Comparison of ENCODE assay signal across 28 cellular contexts in the genomic region with DNA sequence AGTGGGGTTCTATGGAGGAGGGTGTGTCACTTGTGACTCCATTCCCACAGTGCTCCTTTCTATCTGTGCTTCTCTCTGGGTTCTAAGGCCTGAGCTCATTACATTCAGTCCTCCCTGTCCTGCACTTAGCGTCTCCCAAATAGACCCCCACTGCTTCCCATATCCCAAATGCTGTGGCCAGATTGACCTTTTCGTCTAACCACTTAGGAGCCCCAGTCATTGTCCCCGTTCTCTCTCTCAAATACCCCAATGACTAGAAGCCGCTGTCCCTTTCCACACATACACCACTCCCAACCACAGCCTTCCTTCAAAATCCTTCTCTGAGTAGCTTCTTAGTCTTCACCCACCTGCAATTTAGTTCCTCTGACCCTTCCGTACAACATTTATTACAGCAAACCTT.
"Had no signal": no experiment of that assay in that cellular context is flagged by ENCODE, and none has a peak within 500 bp of the region (broad histone marks: within the 10 kb centered on the region; RNA-seq: fewer than 3 reads in every experiment).

No MANE protein-coding gene starts in this region.

- H3K9me3 ChIP-seq: stomach, suprapubic skin, testis, thoracic aorta, thyroid gland, tibial artery, tibial nerve, transverse colon, upper lobe of left lung, upper lobe of right lung, uterus, vagina had no signal

- H3K27ac Mint-ChIP-seq: stimulated activated effector memory CD8-positive, alpha-beta T cell treated with anti-CD3 and anti-CD28 coated beads, Interleukin-12 subunit alpha, Interleukin-12 subunit beta, amount 100 ng/mL, for 72 hours; stimulated activated memory B cell treated with anti-CD40 and anti-IgM and Interleukin-4, amounts not matched to agents 10 μg/mL and 1 μg/mL and 100 μg/mL, for 72 hours; stimulated activated naive B cell treated with anti-CD40 and anti-IgM and Interleukin-4, amounts not matched to agents 10 μg/mL and 1 μg/mL and 100 μg/mL, for 72 hours; stimulated activated naive CD8-positive, alpha-beta T cell treated with anti-CD3 and anti-CD28 coated beads, Interleukin-15, amount 100 ng/mL, for 72 hours; stimulated activated naive CD8-positive, alpha-beta T cell treated with anti-CD3 and anti-CD28 coated beads, Interleukin-15, Interleukin-2, amounts not matched to agents 100 ng/mL and 50 ng/mL, for 24 hours; type B pancreatic cell had no signal

- H3K4me1 ChIP-seq: stomach, suprapubic skin, testis, thyroid gland, tibial artery, tibial nerve, transverse colon, upper lobe of left lung, upper lobe of right lung, uterus, vagina had no signal

- H3K9me3 Mint-ChIP-seq: stimulated activated effector memory CD8-positive, alpha-beta T cell treated with anti-CD3 and anti-CD28 coated beads, Interleukin-12 subunit alpha, Interleukin-12 subunit beta, amount 100 ng/mL, for 72 hours; stimulated activated memory B cell treated with anti-CD40 and anti-IgM and Interleukin-4, amounts not matched to agents 10 μg/mL and 1 μg/mL and 100 μg/mL, for 72 hours; stimulated activated naive B cell treated with anti-CD40 and anti-IgM and Interleukin-4, amounts not matched to agents 10 μg/mL and 1 μg/mL and 100 μg/mL, for 72 hours; stimulated activated naive CD8-positive, alpha-beta T cell treated with anti-CD3 and anti-CD28 coated beads, Interleukin-15, amount 100 ng/mL, for 72 hours; stimulated activated naive CD8-positive, alpha-beta T cell treated with anti-CD3 and anti-CD28 coated beads, Interleukin-15, Interleukin-2, amounts not matched to agents 100 ng/mL and 50 ng/mL, for 24 hours; type B pancreatic cell had no signal

- H3K27me3 ChIP-seq: testis, thyroid gland, tibial nerve, upper lobe of left lung, uterus, vagina had no signal

- H3K36me3 ChIP-seq: stomach, suprapubic skin, thoracic aorta, thyroid gland, tibial artery, tibial nerve, transverse colon, upper lobe of left lung, upper lobe of right lung, uterus, vagina had no signal

- H3K27ac ChIP-seq: stomach, suprapubic skin, testis, thoracic aorta, thyroid gland, tibial artery, tibial nerve, transverse colon, upper lobe of left lung, upper lobe of right lung, uterus, vagina had no signal

- H3K36me3 Mint-ChIP-seq: stimulated activated effector memory CD8-positive, alpha-beta T cell treated with anti-CD3 and anti-CD28 coated beads, Interleukin-12 subunit alpha, Interleukin-12 subunit beta, amount 100 ng/mL, for 72 hours; stimulated activated memory B cell treated with anti-CD40 and anti-IgM and Interleukin-4, amounts not matched to agents 10 μg/mL and 1 μg/mL and 100 μg/mL, for 72 hours; stimulated activated naive B cell treated with anti-CD40 and anti-IgM and Interleukin-4, amounts not matched to agents 10 μg/mL and 1 μg/mL and 100 μg/mL, for 72 hours; type B pancreatic cell had no signal

- H3K4me1 Mint-ChIP-seq: stimulated activated effector memory CD8-positive, alpha-beta T cell treated with anti-CD3 and anti-CD28 coated beads, Interleukin-12 subunit alpha, Interleukin-12 subunit beta, amount 100 ng/mL, for 72 hours; stimulated activated naive B cell treated with anti-CD40 and anti-IgM and Interleukin-4, amounts not matched to agents 10 μg/mL and 1 μg/mL and 100 μg/mL, for 72 hours; stimulated activated naive CD8-positive, alpha-beta T cell treated with anti-CD3 and anti-CD28 coated beads, Interleukin-15, amount 100 ng/mL, for 72 hours had no signal

- H3K4me3 Mint-ChIP-seq: stimulated activated effector memory CD8-positive, alpha-beta T cell treated with anti-CD3 and anti-CD28 coated beads, Interleukin-12 subunit alpha, Interleukin-12 subunit beta, amount 100 ng/mL, for 72 hours; stimulated activated memory B cell treated with anti-CD40 and anti-IgM and Interleukin-4, amounts not matched to agents 10 μg/mL and 1 μg/mL and 100 μg/mL, for 72 hours; stimulated activated naive B cell treated with anti-CD40 and anti-IgM and Interleukin-4, amounts not matched to agents 10 μg/mL and 1 μg/mL and 100 μg/mL, for 72 hours; stimulated activated naive CD8-positive, alpha-beta T cell treated with anti-CD3 and anti-CD28 coated beads, Interleukin-15, amount 100 ng/mL, for 72 hours; stimulated activated naive CD8-positive, alpha-beta T cell treated with anti-CD3 and anti-CD28 coated beads, Interleukin-15, Interleukin-2, amounts not matched to agents 100 ng/mL and 50 ng/mL, for 24 hours; type B pancreatic cell had no signal

- H3K4me3 ChIP-seq: stomach, suprapubic skin, testis, thoracic aorta, thyroid gland, tibial artery, tibial nerve, transverse colon, upper lobe of left lung, upper lobe of right lung, uterus, vagina had no signal

- DNase-seq: stimulated activated CD4-positive, alpha-beta T cell treated with anti-CD3 and anti-CD28 coated beads, Interleukin-2, amount 100 ng/mL, for 48 hours; stimulated activated CD4-positive, alpha-beta T cell treated with anti-CD3 and anti-CD28 coated beads, Interleukin-4, amount 100 ng/mL, for 1 hour; stimulated activated CD4-positive, alpha-beta T cell treated with anti-CD3 and anti-CD28 coated beads, Interleukin-4, amount 100 ng/mL, for 24 hours; stimulated activated CD4-positive, alpha-beta T cell treated with anti-CD3 and anti-CD28 coated beads, Interleukin-4, amount 100 ng/mL, for 4 hours; stimulated activated CD8-positive, alpha-beta memory T cell treated with anti-CD3 and anti-CD28 coated beads, Interleukin-4, amount 100 ng/mL, for 48 hours; stimulated activated naive B cell treated with anti-CD40 and anti-IgM and Interleukin-4, amounts not matched to agents 10 μg/mL and 1 μg/mL and 100 μg/mL, for 72 hours; stimulated activated naive CD4-positive, alpha-beta T cell; stimulated activated naive CD4-positive, alpha-beta T cell treated with Interleukin-2 at 50 U/mL for 16 hours; stimulated activated naive CD8-positive, alpha-beta T cell treated with anti-CD3 and anti-CD28 coated beads, Interleukin-15, amount 100 ng/mL, for 72 hours; stimulated activated naive CD8-positive, alpha-beta T cell treated with anti-CD3 and anti-CD28 coated beads, Interleukin-15, Interleukin-2, amounts not matched to agents 100 U/mL and 50 U/mL, for 24 hours; stomach; substantia nigra; testis; thyroid gland; tibial artery; transverse colon; trophoblast cell; upper lobe of left lung; upper lobe of right lung; uterus had no signal

- ATAC-seq: stimulated activated effector memory CD8-positive, alpha-beta T cell treated with anti-CD3 and anti-CD28 coated beads, Interleukin-12 subunit alpha, Interleukin-12 subunit beta, amount 100 ng/mL, for 72 hours; stimulated activated memory B cell treated with anti-CD40 and anti-IgM and Interleukin-4, amounts not matched to agents 10 μg/mL and 1 μg/mL and 100 μg/mL, for 72 hours; stimulated activated naive B cell treated with anti-CD40 and anti-IgM and Interleukin-4, amounts not matched to agents 10 μg/mL and 1 μg/mL and 100 μg/mL, for 72 hours; stimulated activated naive CD8-positive, alpha-beta T cell treated with anti-CD3 and anti-CD28 coated beads, Interleukin-15, amount 100 ng/mL, for 72 hours; stimulated activated naive CD8-positive, alpha-beta T cell treated with anti-CD3 and anti-CD28 coated beads, Interleukin-15, Interleukin-2, amounts not matched to agents 100 U/mL and 50 U/mL, for 24 hours; upper lobe of right lung had no signal
